Comparison of ENCODE assay signal across 1 cellular context in the genomic region with DNA sequence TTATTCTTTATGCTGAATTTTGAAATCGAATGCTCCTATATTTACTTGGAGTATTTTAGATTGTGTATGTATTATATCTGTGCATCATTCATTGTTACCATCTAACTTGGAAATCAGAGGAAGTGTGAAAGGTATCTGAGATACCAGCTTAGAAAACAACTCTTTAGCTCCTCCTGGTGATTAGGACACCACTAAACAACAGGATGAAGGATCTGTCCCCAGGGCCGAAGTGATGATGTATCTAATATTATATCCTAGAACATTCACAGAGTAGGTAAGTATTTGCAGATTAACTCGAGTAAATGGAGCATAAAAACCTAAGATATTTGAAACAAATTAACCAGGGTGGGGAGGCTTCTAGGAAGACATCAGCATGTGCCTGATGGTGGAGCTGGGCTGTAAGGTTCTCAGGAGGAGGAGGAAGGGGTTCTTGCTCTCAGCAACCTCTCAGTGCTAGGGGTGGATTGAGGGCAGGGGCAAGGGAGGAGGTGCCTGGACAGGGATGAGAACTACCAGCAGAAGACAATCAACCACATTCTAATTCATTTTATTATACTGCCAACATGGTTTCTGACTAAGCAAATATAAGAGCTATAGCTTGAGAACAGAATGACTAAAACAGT.
TF ChIP-seq lines count a peak whose summit lies in the region.

No MANE protein-coding gene starts in this region.

TF ChIP-seq in H1, 55 proteins besides CTCF, POLR2A, EP300 and RAD21:
- TF ChIP-seq SUZ12 (IDR thresholded peaks at IDR 0.05; ENCODE audit: low read length), result no peak
- no peak for TF ChIP-seq GTF2F1 (IDR thresholded peaks at IDR 0.05; ENCODE audit: borderline replicate concordance, low read depth, low read length)
- TF ChIP-seq SIX5 (IDR thresholded peaks at IDR 0.05; ENCODE audit: low read depth, low read length), result no peak
- no peak for TF ChIP-seq SRF (IDR thresholded peaks at IDR 0.05; ENCODE audit: low read depth, low read length)
- no peak for TF ChIP-seq USF2 (IDR thresholded peaks at IDR 0.05; ENCODE audit: low read length)
- no peak for TF ChIP-seq RXRA (IDR thresholded peaks at IDR 0.05; ENCODE audit: insufficient read depth, low read depth, low read length)
- TF ChIP-seq CHD1 (IDR thresholded peaks at IDR 0.05; ENCODE audit: low read depth, low read length), result no peak
- TF ChIP-seq SP1 (IDR thresholded peaks at IDR 0.05; ENCODE audit: low read depth, low read length), result no peak
- no peak for TF ChIP-seq TBP (IDR thresholded peaks at IDR 0.05; ENCODE audit: low read depth, low read length)
- TF ChIP-seq SP4 (IDR thresholded peaks at IDR 0.05; ENCODE audit: low read length), result no peak
- no peak for TF ChIP-seq CEBPB (IDR thresholded peaks at IDR 0.05; ENCODE audit: low read depth, low read length)
TF ChIP-seq in H1: peak in this region for 0.
